Comparison of ENCODE assay signal across 8 cellular contexts in the genomic region with DNA sequence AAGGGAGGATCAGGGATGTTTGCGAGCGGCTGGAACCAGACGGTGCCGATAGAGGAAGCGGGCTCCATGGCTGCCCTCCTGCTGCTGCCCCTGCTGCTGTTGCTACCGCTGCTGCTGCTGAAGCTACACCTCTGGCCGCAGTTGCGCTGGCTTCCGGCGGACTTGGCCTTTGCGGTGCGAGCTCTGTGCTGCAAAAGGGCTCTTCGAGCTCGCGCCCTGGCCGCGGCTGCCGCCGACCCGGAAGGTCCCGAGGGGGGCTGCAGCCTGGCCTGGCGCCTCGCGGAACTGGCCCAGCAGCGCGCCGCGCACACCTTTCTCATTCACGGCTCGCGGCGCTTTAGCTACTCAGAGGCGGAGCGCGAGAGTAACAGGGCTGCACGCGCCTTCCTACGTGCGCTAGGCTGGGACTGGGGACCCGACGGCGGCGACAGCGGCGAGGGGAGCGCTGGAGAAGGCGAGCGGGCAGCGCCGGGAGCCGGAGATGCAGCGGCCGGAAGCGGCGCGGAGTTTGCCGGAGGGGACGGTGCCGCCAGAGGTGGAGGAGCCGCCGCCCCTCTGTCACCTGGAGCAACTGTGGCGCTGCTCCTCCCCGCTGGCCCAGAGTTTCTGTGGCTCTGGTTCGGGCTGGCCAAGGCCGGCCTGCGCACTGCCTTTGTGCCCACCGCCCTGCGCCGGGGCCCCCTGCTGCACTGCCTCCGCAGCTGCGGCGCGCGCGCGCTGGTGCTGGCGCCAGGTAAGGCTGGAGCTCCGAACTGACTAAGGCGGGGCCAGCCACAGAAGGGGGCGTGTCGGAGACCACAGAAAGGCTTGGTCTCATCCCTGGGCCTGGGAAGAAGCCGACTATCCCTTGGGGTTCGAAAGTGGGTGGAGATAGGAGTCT. TPM values are rescaled to one million over a fixed set of nuclear protein-coding genes. Genes with fewer than 3 reads are reported as not detected.
DNase-seq lines count a peak whose midpoint lies in the region; ATAC-seq, FAIRE-seq and TF ChIP-seq lines count a peak whose summit lies in the region.

No MANE protein-coding gene starts in this region.

- peak overlapping the region; percentile 66 to 86 (median 83) for H3K4me3 ChIP-seq in H1 (ENCODE audit: extremely low read depth in 1 of 4, insufficient read depth in 2 of 4, low read depth in 3 of 4, low read length in 4 of 4)
- H3K4me3 ChIP-seq in mononuclear cell (ENCODE audit: low read length): peak overlapping the region; percentile 67

- peak overlapping the region; percentile 80; the same call in 1 of the 2 replicates for H2BK12ac ChIP-seq in H1 (ENCODE audit: low read depth, low read length)

- TF ChIP-seq POLR2A in H1 (IDR thresholded peaks at IDR 0.05; ENCODE audit: control extremely low read depth in 1 of 2, low read depth in 2 of 2, low read length in 2 of 2): peak; percentile 70 to 93

- 1% methylated on average over 69 of the region's 83 CpGs; no CpG with 5 or more reads in 1 of the 2 experiments for WGBS in H1 (ENCODE audit: extremely low coverage in 1 of 2, insufficient coverage in 1 of 2, insufficient read length in 1 of 2, insufficient replicate concordance in 2 of 2, low coverage in 1 of 2, low lambda C conversion rate in 2 of 2, missing lambda C conversion rate in 1 of 2), 2 experiments

- H4K20me1 ChIP-seq in H1 (replicated peaks in 1 of 2; ENCODE audit: control insufficient read depth in 1 of 2, insufficient read depth in 2 of 2, low read length in 2 of 2): no peaks in the 10 kb centered on the region

- H2BK20ac ChIP-seq in H1 (ENCODE audit: low read length): no peak overlapping the region

- H3K4me1 Mint-ChIP-seq in activated CD8-positive, alpha-beta T cell treated with anti-CD3 and anti-CD28 coated beads for 36 hours (ENCODE audit: low read depth): peaks cover 32% of the 10 kb centered on the region

- H3K4me1 ChIP-seq in H1 (replicated peaks in 1 of 4; ENCODE audit: control insufficient read depth in 3 of 4, insufficient read depth in 4 of 4, low read length in 3 of 4) (peaks cover 0 to 17% (median 11%) of the 10 kb centered on the region in 4 experiments; a peak in 6 of 7 replicates), mononuclear cell (ENCODE audit: insufficient read depth, low read length) (peaks cover 63% of the 10 kb centered on the region)

- 0 out of 3 replicates have a peak, but pooled peaks of 1 of the 2 experiments have one; percentile 51 for TF ChIP-seq EP300 in H1 (IDR thresholded peaks at IDR 0.05; ENCODE audit: borderline replicate concordance in 1 of 2, low read depth in 2 of 2, low read length in 2 of 2)

- H3K9me3 ChIP-seq in H1 (ENCODE audit: insufficient read depth in 2 of 2, low read depth in 1 of 2, low read length in 1 of 2) (no peaks in the 10 kb centered on the region), mononuclear cell (ENCODE audit: low read depth, low read length) (no peaks in the 10 kb centered on the region)

- peak overlapping the region; percentile 85 to 87 for H3K4me2 ChIP-seq in H1 (ENCODE audit: insufficient read depth in 1 of 2, low read depth in 2 of 2, low read length in 2 of 2)

- no peak for TF ChIP-seq CTCF in GM10266 (IDR thresholded peaks at IDR 0.05; ENCODE audit: control insufficient read depth, insufficient read depth, low read depth, missing control alignments)
- no peak for TF ChIP-seq CTCF in activated CD8-positive, alpha-beta T cell treated with anti-CD3 and anti-CD28 coated beads for 36 hours (IDR thresholded peaks at IDR 0.05)
- no peak; a peak in 1 of 4 replicates for TF ChIP-seq CTCF in H1 (IDR thresholded peaks at IDR 0.05; ENCODE audit: control extremely low read depth in 1 of 3, insufficient read depth in 1 of 3, low read depth in 1 of 3, low read length in 3 of 3)

- no peak overlapping the region for H3K23ac ChIP-seq in H1 (ENCODE audit: insufficient read length)

- intact Hi-C loops in activated CD8-positive, alpha-beta T cell treated with anti-CD3 and anti-CD28 coated beads for 36 hours (cut with micrococcal nuclease): no loop called here

- H2BK120ac ChIP-seq in H1 (replicated peaks; ENCODE audit: low read depth, low read length): peak overlapping the region; percentile 80

- POLR2A ChIA-PET in activated CD8-positive, alpha-beta T cell treated with anti-CD3 and anti-CD28 coated beads for 36 hours (lab: Charles Lee): interaction anchor here (0.6 to 1.7 kb wide), 7 partner anchors 12 to 224 kb away, joined by 3 to 5 read pairs (median 3); partner anchors contain the start of gene RPS27
- POLR2A ChIA-PET in H1 (lab: Charles Lee; ENCODE audit: partially characterized antibody): interaction anchor here (0.6 to 6.3 kb wide), 37 partner anchors 8 to 216 kb away, joined by 3 to 53 read pairs (median 3); partner anchors contain the start of genes CHTOP, CRTC2, GATAD2B and JTB

- no peaks in the 10 kb centered on the region; a peak in 1 of 4 replicates for H3K79me2 ChIP-seq in H1 (ENCODE audit: control insufficient read depth in 1 of 2, insufficient read depth in 2 of 2, low read length in 2 of 2)

- H3K56ac ChIP-seq in H1 (replicated peaks; ENCODE audit: insufficient read length, low read depth, low read length): peak overlapping the region; percentile 95

- H3K36me3 ChIP-seq in H1 (ENCODE audit: control insufficient read depth in 2 of 4, insufficient read depth in 4 of 4, low read length in 3 of 4): peaks cover 6 to 25% (median 11%) of the 10 kb centered on the region in 4 experiments; a peak in 4 of 8 replicates

- no peak overlapping the region for H3K14ac ChIP-seq in H1 (ENCODE audit: insufficient read length)

- FAIRE-seq in H1 (lab: Jason Lieb, UNC): peak; percentile 71

- peak overlapping the region; percentile 94 for H3K4ac ChIP-seq in H1 (replicated peaks; ENCODE audit: insufficient read length, low read depth, low read length)

- ATAC-seq in HG03066 (IDR thresholded peaks at IDR 0.05; ENCODE audit: low read depth, unreplicated experiment) (peak; percentile 48), HG02623 (IDR thresholded peaks at IDR 0.05; ENCODE audit: unreplicated experiment) (no peak)
- peak; percentile 70 for ATAC-seq in activated CD8-positive, alpha-beta T cell treated with anti-CD3 and anti-CD28 coated beads for 36 hours

- H3K36me3 Mint-ChIP-seq in activated CD8-positive, alpha-beta T cell treated with anti-CD3 and anti-CD28 coated beads for 36 hours (ENCODE audit: low read depth): peaks cover 17% of the 10 kb centered on the region

- DNase-seq in GM10266 (ENCODE audit: extremely low spot score): peak; percentile 67
- peak; percentile 78 for DNase-seq in NCI-H510A (lab: John Stamatoyannopoulos, UW)
- peak; percentile 79 for DNase-seq in activated CD8-positive, alpha-beta T cell treated with anti-CD3 and anti-CD28 coated beads for 36 hours
- peak; percentile 70 to 92 for DNase-seq in H1 (ENCODE audit: low read depth in 1 of 2, low spot score in 2 of 2)
- peak; percentile 76 for DNase-seq in stimulated activated CD8-positive, alpha-beta memory T cell treated with anti-CD3 and anti-CD28 coated beads, Interleukin-4, amount 100 ng/mL, for 48 hours

- H3K27me3 Mint-ChIP-seq in activated CD8-positive, alpha-beta T cell treated with anti-CD3 and anti-CD28 coated beads for 36 hours: no peaks in the 10 kb centered on the region

- peaks cover 11% of the 10 kb centered on the region for H3K23me2 ChIP-seq in H1 (ENCODE audit: low read depth, low read length)

- CTCF ChIA-PET in activated CD8-positive, alpha-beta T cell treated with anti-CD3 and anti-CD28 coated beads for 36 hours (lab: Charles Lee): interaction anchor here (0.9 to 2.0 kb wide), 8 partner anchors 11 to 98 kb away, joined by 3 to 5 read pairs (median 4); partner anchors contain the start of gene NPR1
- CTCF ChIA-PET in H1 (lab: Charles Lee; ENCODE audit: partially characterized antibody): interaction anchor here (0.7 to 2.7 kb wide), 7 partner anchors 9 to 98 kb away, joined by 3 to 12 read pairs (median 5); partner anchors contain the start of gene NPR1

- H3K18ac ChIP-seq in H1 (ENCODE audit: extremely low read depth, low read length): peak overlapping the region; percentile 95

- H3K79me1 ChIP-seq in H1 (ENCODE audit: low read depth, low read length): peaks cover 5% of the 10 kb centered on the region; the same call in 1 of the 2 replicates

- peak overlapping the region; percentile 77 to 88 (median 83) for H3K9ac ChIP-seq in H1 (replicated peaks in 1 of 4; ENCODE audit: extremely low read depth in 1 of 4, low read depth in 3 of 4, low read length in 3 of 4)

- H2BK15ac ChIP-seq in H1 (ENCODE audit: low read length): peak overlapping the region; percentile 81; the same call in 1 of the 2 replicates

- H3K9me3 Mint-ChIP-seq in activated CD8-positive, alpha-beta T cell treated with anti-CD3 and anti-CD28 coated beads for 36 hours: no peaks in the 10 kb centered on the region

- H4K8ac ChIP-seq in H1 (ENCODE audit: extremely low read depth, insufficient read depth, low read length): peak overlapping the region; percentile 98

- H3K4me3 Mint-ChIP-seq in activated CD8-positive, alpha-beta T cell treated with anti-CD3 and anti-CD28 coated beads for 36 hours: peak overlapping the region; percentile 75

- H2BK5ac ChIP-seq in H1 (ENCODE audit: low read depth, low read length): peak overlapping the region; percentile 98

- TF ChIP-seq RAD21 in H1 (IDR thresholded peaks at IDR 0.05 in 1 of 2, conservative IDR thresholded peaks at IDR 0.05 in 1 of 2; ENCODE audit: low read depth in 2 of 2, low read length in 2 of 2): peak in 1 of 2 experiments; percentile 2; a peak in 1 of 4 replicates

- H3K27ac ChIP-seq in H1 (ENCODE audit: low read depth, low read length): peak overlapping the region; percentile 82

- peak overlapping the region; percentile 89 for H4K91ac ChIP-seq in H1 (replicated peaks; ENCODE audit: insufficient read length, low read length)

- H2AK5ac ChIP-seq in H1 (ENCODE audit: low read depth, low read length): no peak overlapping the region

- H4K5ac ChIP-seq in H1 (ENCODE audit: insufficient read length, low read depth, low read length): peak overlapping the region; percentile 87

- peak overlapping the region; percentile 67 for H3K27ac Mint-ChIP-seq in activated CD8-positive, alpha-beta T cell treated with anti-CD3 and anti-CD28 coated beads for 36 hours

- peak overlapping the region; percentile 59; the same call in 1 of the 2 replicates for H2AFZ ChIP-seq in H1 (ENCODE audit: low read length)

- H3K27me3 ChIP-seq in H1 (replicated peaks in 1 of 4; ENCODE audit: control insufficient read depth in 3 of 4, extremely low read depth in 1 of 4, insufficient read depth in 3 of 4, low read length in 3 of 4) (no peaks in the 10 kb centered on the region; a peak in 1 of 7 replicates), mononuclear cell (ENCODE audit: insufficient read depth, low read length) (no peaks in the 10 kb centered on the region)

RNA-seq across cellular contexts. Expression of gene SLC27A3, which starts 0.5 kb away (rescaled TPM):
- 1 to 10 TPM; 7.2 to 10.0 TPM for total RNA-seq in activated CD8-positive, alpha-beta T cell treated with anti-CD3 and anti-CD28 coated beads for 36 hours
- 29.4 and 39.1 TPM in 2 replicates for total RNA-seq in H1 (2021; fragmentation: NEBNext Ultra II Directional; extraction: Animal tissue kit (Norgen Biotek cat#: 25700))
- 40.1 and 51.2 TPM in 2 replicates for polyA plus RNA-seq in H1 (2011; rRNA removed)
- polyA plus RNA-seq in H1 (2011; cell fraction: cytosol; rRNA removed): 44.7 TPM
- polyA plus RNA-seq in H1 (2011; cell fraction: nucleus; rRNA removed): 133 TPM
- polyA plus RNA-seq in H1 (2012, experiment 1 of 2): 42.0 to 62.3 TPM (median 55.1 TPM) in 4 replicates
- polyA plus RNA-seq in H1 (2012, experiment 2 of 2): 50.1 TPM
- polyA plus RNA-seq in H1 (2013, experiment 1 of 2): 44.3 TPM
- 41.0 TPM for polyA plus RNA-seq in H1 (2013, experiment 2 of 2)
- polyA minus RNA-seq in H1 (2011; rRNA and poly(A)+ RNA removed): 56.9 and 65.2 TPM in 2 replicates
- 30.4 TPM for polyA minus RNA-seq in H1 (2011; cell fraction: cytosol; rRNA and poly(A)+ RNA removed)
- polyA minus RNA-seq in H1 (2011; cell fraction: nucleus; rRNA and poly(A)+ RNA removed): 19.4 TPM
- 7.5 TPM for total RNA-seq in mononuclear cell

RNA-seq across cellular contexts. Expression of gene INTS3, which starts 47.8 kb away (rescaled TPM):
- total RNA-seq in activated CD8-positive, alpha-beta T cell treated with anti-CD3 and anti-CD28 coated beads for 36 hours: 10 to 100 TPM; 45.0 to 45.5 TPM
- 63.2 and 66.8 TPM in 2 replicates for total RNA-seq in H1 (2021; fragmentation: NEBNext Ultra II Directional; extraction: Animal tissue kit (Norgen Biotek cat#: 25700))
- 86.9 and 93.2 TPM in 2 replicates for polyA plus RNA-seq in H1 (2011; rRNA removed)
- polyA plus RNA-seq in H1 (2011; cell fraction: cytosol; rRNA removed): 46.3 TPM
- 184 TPM for polyA plus RNA-seq in H1 (2011; cell fraction: nucleus; rRNA removed)
- polyA plus RNA-seq in H1 (2012, experiment 1 of 2): 58.2 to 67.1 TPM (median 62.7 TPM) in 4 replicates
- 30.6 TPM for polyA plus RNA-seq in H1 (2012, experiment 2 of 2)
- polyA plus RNA-seq in H1 (2013, experiment 1 of 2): 36.2 TPM
- polyA plus RNA-seq in H1 (2013, experiment 2 of 2): 32.5 TPM
- 87.6 and 105 TPM in 2 replicates for polyA minus RNA-seq in H1 (2011; rRNA and poly(A)+ RNA removed)
- polyA minus RNA-seq in H1 (2011; cell fraction: cytosol; rRNA and poly(A)+ RNA removed): 33.4 TPM
- 71.9 TPM for polyA minus RNA-seq in H1 (2011; cell fraction: nucleus; rRNA and poly(A)+ RNA removed)
- 11.6 TPM for total RNA-seq in mononuclear cell
